In genomic region chr11:90204832-90205646, GRCh38 we compare ENCODE assay signal across 8 cellular contexts. TPM values are rescaled to one million over a fixed set of nuclear protein-coding genes. Genes with fewer than 3 reads are reported as not detected.
DNase-seq lines count a peak whose midpoint lies in the region; ATAC-seq and TF ChIP-seq lines count a peak whose summit lies in the region.

No MANE protein-coding gene starts in this region.

- peaks cover 4% of the 10 kb centered on the region; the same call in 1 of the 2 replicates for H4K20me1 ChIP-seq in MM.1S (ENCODE audit: insufficient read depth, low read length)

- H3K79me2 ChIP-seq in MM.1S (ENCODE audit: low read length), result peaks cover 4% of the 10 kb centered on the region; the same call in 1 of the 2 replicates

- TF ChIP-seq CTCF in AG04450 (IDR thresholded peaks at IDR 0.05; ENCODE audit: low read depth, low read length) (peak; percentile 95), MM.1S (IDR thresholded peaks at IDR 0.05; ENCODE audit: low read length) (peak; percentile 85), esophagus squamous epithelium (IDR thresholded peaks at IDR 0.05) (peak in 5 of 6 experiments; percentile 70 to 91 (median 79)), ovary (IDR thresholded peaks at IDR 0.05) (peak; percentile 49 to 61 (median 52))

- H3K27me3 ChIP-seq in AG04450 (ENCODE audit: control insufficient read depth, insufficient read depth, low read length), result no peaks in the 10 kb centered on the region
- no peaks in the 10 kb centered on the region for H3K27me3 ChIP-seq in MM.1S (replicated peaks; ENCODE audit: insufficient read depth, low read length)
- no peaks in the 10 kb centered on the region for H3K27me3 ChIP-seq in esophagus squamous epithelium
- H3K27me3 ChIP-seq in ovary, result no peaks in the 10 kb centered on the region

- ATAC-seq in SK-N-SH treated with all-trans-retinoic acid at 6 μM for 48 hours, result peak; percentile 83

- intact Hi-C loops in esophagus squamous epithelium (cut with DNase I) (no loop called here), ovary (cut with DNase I) (no loop called here)

- H3K9me3 ChIP-seq in AG04450 (ENCODE audit: control insufficient read depth, insufficient read depth, low read length) (no peaks in the 10 kb centered on the region), MM.1S (replicated peaks; ENCODE audit: insufficient read depth, low read length) (no peaks in the 10 kb centered on the region), esophagus squamous epithelium (no peaks in the 10 kb centered on the region), ovary (no peaks in the 10 kb centered on the region)

- H3K27ac ChIP-seq in AG04450 (ENCODE audit: low read depth, low read length) (no peak overlapping the region), MM.1S (ENCODE audit: low read length) (no peak overlapping the region), esophagus squamous epithelium (no peak overlapping the region), ovary (no peak overlapping the region)

- TF ChIP-seq POLR2A in esophagus squamous epithelium (IDR thresholded peaks at IDR 0.05), result no peak
- TF ChIP-seq POLR2A in ovary (IDR thresholded peaks at IDR 0.05), result no peak

- H3K36me3 ChIP-seq in MM.1S (replicated peaks; ENCODE audit: insufficient read depth, low read length) (peaks cover 16% of the 10 kb centered on the region; the same call in 1 of the 2 replicates), esophagus squamous epithelium (peaks cover 0 to 90% (median 0%) of the 10 kb centered on the region in 3 donors), ovary (no peaks in the 10 kb centered on the region)

- 0 out of 2 replicates have a peak, but pooled peaks cover 7% of the 10 kb centered on the region for H3F3A ChIP-seq in MM.1S (ENCODE audit: insufficient read depth, low read length)

- H3K4me3 ChIP-seq in AG04450 (ENCODE audit: low read depth, low read length), result no peak overlapping the region
- H3K4me3 ChIP-seq in MM.1S (ENCODE audit: low read length), result no peak overlapping the region
- H3K4me3 ChIP-seq in esophagus squamous epithelium, result no peak overlapping the region
- H3K4me3 ChIP-seq in ovary, result no peak overlapping the region

- no peaks in the 10 kb centered on the region for H3K9me2 ChIP-seq in MM.1S (replicated peaks; ENCODE audit: insufficient read depth, low read length)

- no peak overlapping the region for H3K9ac ChIP-seq in MM.1S (ENCODE audit: low read length)

- CTCF ChIA-PET in AG04450 (lab: Charles Lee), result interaction anchor here (0.6 to 2.2 kb wide), 27 partner anchors 7 to 1600 kb away, joined by 3 to 34 read pairs (median 4); partner anchors contain the start of genes CHORDC1 and NAALAD2

- H3K4me2 ChIP-seq in MM.1S (ENCODE audit: low read depth, low read length), result no peak overlapping the region

- POLR2A ChIA-PET in AG04450 (lab: Yijun Ruan, JAX), result no interaction called here

- DNase-seq in AG04450 (ENCODE audit: low read depth, low spot score) (peak; percentile 23), GDM1 (lab: John Stamatoyannopoulos, UW) (peak; percentile 4), HCEC 1CT (peak; percentile 69), MM.1S (peak; percentile 57), esophagus squamous epithelium (lab: John Stamatoyannopoulos, UW) (no peak), ovary (no peak), cortex of kidney (lab: John Stamatoyannopoulos, UW) (no peak)

- no peak for TF ChIP-seq EP300 in ovary (IDR thresholded peaks at IDR 0.05)

- no peak overlapping the region for H2AFZ ChIP-seq in MM.1S (ENCODE audit: low read length)

- H3K4me1 ChIP-seq in MM.1S (ENCODE audit: low read length) (0 out of 2 replicates have a peak, but pooled peaks cover 5% of the 10 kb centered on the region), esophagus squamous epithelium (no peaks in the 10 kb centered on the region), ovary (ENCODE audit: insufficient read depth) (no peaks in the 10 kb centered on the region)

- WGBS in esophagus squamous epithelium, 2 donors, result 11 to 16% methylated on average over 3 of the region's 3 CpGs
- 10 to 12% (median 10%) methylated on average over 3 of the region's 3 CpGs for WGBS in ovary, 3 donors

TF ChIP-seq in SK-N-SH treated with all-trans-retinoic acid at 6 μM for 48 hours, 23 proteins besides CTCF, POLR2A, EP300 and RAD21:
- no peak for TF ChIP-seq ZFP3 (CRISPR knock-in tag; IDR thresholded peaks at IDR 0.05)
- TF ChIP-seq POU6F1 (CRISPR knock-in tag; IDR thresholded peaks at IDR 0.05; ENCODE audit: borderline replicate concordance, low read depth), result no peak
- TF ChIP-seq BACH2 (CRISPR knock-in tag; IDR thresholded peaks at IDR 0.05; ENCODE audit: borderline replicate concordance), result no peak
- no peak for TF ChIP-seq ISL1 (CRISPR knock-in tag; IDR thresholded peaks at IDR 0.05)
- no peak for TF ChIP-seq ZNF70 (CRISPR knock-in tag; IDR thresholded peaks at IDR 0.05)
- no peak for TF ChIP-seq CSRNP3 (CRISPR knock-in tag; IDR thresholded peaks at IDR 0.05)
- no peak for TF ChIP-seq TOX (CRISPR knock-in tag; IDR thresholded peaks at IDR 0.05; ENCODE audit: borderline replicate concordance)
- no peak for TF ChIP-seq ZNF8 (CRISPR knock-in tag; IDR thresholded peaks at IDR 0.05)
- no peak for TF ChIP-seq CSDC2 (CRISPR knock-in tag; IDR thresholded peaks at IDR 0.05)
- no peak for TF ChIP-seq ZNF565 (CRISPR knock-in tag; conservative IDR thresholded peaks at IDR 0.05; ENCODE audit: low read depth)
- no peak for TF ChIP-seq ESRRG (CRISPR knock-in tag; IDR thresholded peaks at IDR 0.05)
- no peak for TF ChIP-seq PPARA (CRISPR knock-in tag; IDR thresholded peaks at IDR 0.05; ENCODE audit: borderline replicate concordance)
- no peak for TF ChIP-seq OSR1 (CRISPR knock-in tag; IDR thresholded peaks at IDR 0.05)

RNA-seq across cellular contexts. Expression of gene CHORDC1, which starts 17.8 kb away (rescaled TPM):
- polyA plus RNA-seq in AG04450 (2011; rRNA removed) (26.2 and 34.3 TPM in 2 replicates), ovary (10 to 100 TPM; 22.0 to 28.6 TPM)
- 56.8 and 75.8 TPM in 2 replicates for polyA minus RNA-seq in AG04450 (2011; rRNA and poly(A)+ RNA removed)
- total RNA-seq in esophagus squamous epithelium (10 to 100 TPM; 23.1 to 64.8 (median 36.5) TPM), ovary (10 to 100 TPM; 24.3 to 51.1 (median 34.3) TPM)

Comparison
In these comparisons a context has a peak if more than half of its experiments do, and no peak if none do; other contexts are left out.
1. DNase-seq: peak in AG04450 (single experiment), GDM1 (single experiment), HCEC 1CT (single experiment) and MM.1S (single experiment); none in esophagus squamous epithelium (single experiment), ovary (0 of 5) and cortex of kidney (single experiment).
2. Peak in every context shown above with its lines, with median percentiles within 50 percentile points of each other: CTCF ChIP-seq.